Comparison of ENCODE assay signal across 21 cellular contexts in genomic region chr4:6943870-6944195, GRCh38. TPM values are rescaled to one million over a fixed set of nuclear protein-coding genes. Genes with fewer than 3 reads are reported as not detected.
A peak's percentile ranks its signal among the peaks of the same experiment; 100 is the strongest.
DNase-seq lines count a peak whose midpoint lies in the region; ATAC-seq and TF ChIP-seq lines count a peak whose summit lies in the region.
"Had no signal": no experiment of that assay in that cellular context is flagged by ENCODE, and none has a peak within 500 bp of the region (broad histone marks: within the 10 kb centered on the region; RNA-seq: fewer than 3 reads in every experiment).

No MANE protein-coding gene starts in this region.

- no peak for TF ChIP-seq CTCF in Calu3 (IDR thresholded peaks at IDR 0.05; ENCODE audit: unreplicated experiment)
- no peak for TF ChIP-seq CTCF in colonic mucosa (IDR thresholded peaks at IDR 0.05)
- no peak for TF ChIP-seq CTCF in neutrophil (IDR thresholded peaks at IDR 0.05)

- DNase-seq in Calu3, result no peak
- DNase-seq in colonic mucosa, result no peak
- no peak for DNase-seq in NCI-H2171 treated with DMSO at 0.1 percent for 48 hours (lab: John Stamatoyannopoulos, UW)
- DNase-seq in kidney tubule cell (ENCODE audit: low spot score), result no peak
- DNase-seq: activated CD4-positive, alpha-beta memory T cell treated with anti-CD3 and anti-CD28 coated beads, Interleukin-2, amount 10 ng/mL, durations not matched to agents 7 days and 5 days; AML-193; DMS79 treated with DMSO at 0.1 percent for 48 hours; effector CD8-positive, alpha-beta T cell; hypothalamus; left lung; NCI-H1092 treated with DMSO at 0.1 percent for 48 hours; NK-92 treated with Interleukin-12 subunit alpha and Interleukin-12 subunit beta, amount 100 ng/mL, for 24 hours; retina; SHP77; stimulated activated CD8-positive, alpha-beta memory T cell treated with anti-CD3 and anti-CD28 coated beads, Interleukin-4, amount 100 ng/mL, for 48 hours; upper lobe of right lung had no signal

- H3K27ac ChIP-seq in BLaER1 treated with 17β-estradiol and CSF1 and Interleukin-3, amounts not matched to agents 10 nM and 100 nM, result peak overlapping the region; percentile 96 to 100 (median 99)
- H3K27ac ChIP-seq in colonic mucosa (peak overlapping the region; percentile 89), neutrophil (peak overlapping the region; percentile 98)

- H3K27me3 Mint-ChIP-seq in Calu3 (ENCODE audit: unreplicated experiment), result no peaks in the 10 kb centered on the region
- H3K27me3 Mint-ChIP-seq: activated CD4-positive, alpha-beta memory T cell treated with anti-CD3 and anti-CD28 coated beads, Interleukin-2, amount 10 ng/mL, durations not matched to agents 7 days and 5 days had no signal

- peaks cover 0 to 32% (median 12%) of the 10 kb centered on the region in 11 experiments; a peak in 13 of 22 replicates for H4K20me1 ChIP-seq in BLaER1 treated with 17β-estradiol and CSF1 and Interleukin-3, amounts not matched to agents 10 nM and 100 nM

- peak overlapping the region; percentile 85 for H3K27ac Mint-ChIP-seq in Calu3 (ENCODE audit: unreplicated experiment)

- intact Hi-C loops in Calu3 (cut with micrococcal nuclease; ENCODE audit: unreplicated experiment), result no loop called here
- intact Hi-C loops in colonic mucosa (cut with DNase I), result no loop called here

- H3K36me3 Mint-ChIP-seq in Calu3 (ENCODE audit: insufficient read depth, unreplicated experiment), result peaks cover 8% of the 10 kb centered on the region

- ATAC-seq in HG03097 (IDR thresholded peaks at IDR 0.05; ENCODE audit: low FRiP score, unreplicated experiment), result no peak
- ATAC-seq in HG03469 (IDR thresholded peaks at IDR 0.05; ENCODE audit: unreplicated experiment), result no peak
- ATAC-seq: left lung, upper lobe of right lung had no signal

- no peaks in the 10 kb centered on the region; a peak in 1 of 22 replicates for H3K9me3 ChIP-seq in BLaER1 treated with 17β-estradiol and CSF1 and Interleukin-3, amounts not matched to agents 10 nM and 100 nM (replicated peaks in 1 of 11)
- H3K9me3 ChIP-seq in colonic mucosa (no peaks in the 10 kb centered on the region), neutrophil (no peaks in the 10 kb centered on the region)
- H3K9me3 ChIP-seq: breast epithelium, left lung, upper lobe of right lung had no signal

- no TSS peak for BruUV-seq in Calu3 (replicated peaks; lab: Mats Ljungman, UMichigan)

- peak overlapping the region; percentile 55 for H3K4me3 Mint-ChIP-seq in Calu3 (ENCODE audit: low read depth, unreplicated experiment)
- H3K4me3 Mint-ChIP-seq: activated CD4-positive, alpha-beta memory T cell treated with anti-CD3 and anti-CD28 coated beads, Interleukin-2, amount 10 ng/mL, durations not matched to agents 7 days and 5 days had no signal

- CTCF ChIA-PET in Calu3 (lab: Charles Lee), result interaction anchor here (1.7 kb wide), 1 partner anchor 30 kb away, joined by 5 read pairs; no protein-coding TSS in a partner anchor

- H3K36me3 ChIP-seq in BLaER1 treated with 17β-estradiol and CSF1 and Interleukin-3, amounts not matched to agents 10 nM and 100 nM, result peaks cover 25 to 60% (median 49%) of the 10 kb centered on the region in 11 experiments; a peak in 20 of 22 replicates
- H3K36me3 ChIP-seq in colonic mucosa (no peaks in the 10 kb centered on the region), neutrophil (peaks cover 17% of the 10 kb centered on the region)
- H3K36me3 ChIP-seq: breast epithelium, upper lobe of right lung had no signal

- peak overlapping the region; percentile 87 to 99 (median 96) for H3K4me2 ChIP-seq in BLaER1 treated with 17β-estradiol and CSF1 and Interleukin-3, amounts not matched to agents 10 nM and 100 nM

- peaks cover 77 to 96% (median 87%) of the 10 kb centered on the region in 10 experiments for H3K4me1 ChIP-seq in BLaER1 treated with 17β-estradiol and CSF1 and Interleukin-3, amounts not matched to agents 10 nM and 100 nM
- H3K4me1 ChIP-seq in colonic mucosa (peaks cover 12% of the 10 kb centered on the region), neutrophil (ENCODE audit: control insufficient read depth in 1 of 2, insufficient read depth in 1 of 2, low read depth in 1 of 2, low read length in 1 of 2) (peaks cover 58 to 65% of the 10 kb centered on the region in 2 experiments)

- H3K4me1 Mint-ChIP-seq in Calu3 (ENCODE audit: low read depth, unreplicated experiment), result peaks cover 50% of the 10 kb centered on the region

- peak overlapping the region; percentile 37 to 69 (median 55) for H3K4me3 ChIP-seq in BLaER1 treated with 17β-estradiol and CSF1 and Interleukin-3, amounts not matched to agents 10 nM and 100 nM
- H3K4me3 ChIP-seq in colonic mucosa (no peak overlapping the region), neutrophil (ENCODE audit: low read depth in 1 of 2, low read length in 1 of 2) (peak overlapping the region; percentile 54 to 55)
- H3K4me3 ChIP-seq: breast epithelium, left lung, upper lobe of right lung had no signal

- no peaks in the 10 kb centered on the region for H3K9me3 Mint-ChIP-seq in Calu3 (ENCODE audit: low read depth, unreplicated experiment)
- H3K9me3 Mint-ChIP-seq: activated CD4-positive, alpha-beta memory T cell treated with anti-CD3 and anti-CD28 coated beads, Interleukin-2, amount 10 ng/mL, durations not matched to agents 7 days and 5 days had no signal

- no peaks in the 10 kb centered on the region for H3K27me3 ChIP-seq in BLaER1 treated with 17β-estradiol and CSF1 and Interleukin-3, amounts not matched to agents 10 nM and 100 nM
- H3K27me3 ChIP-seq in colonic mucosa (no peaks in the 10 kb centered on the region), neutrophil (no peaks in the 10 kb centered on the region)
- H3K27me3 ChIP-seq: breast epithelium, left lung, upper lobe of right lung had no signal

- H3K9ac ChIP-seq in BLaER1 treated with 17β-estradiol and CSF1 and Interleukin-3, amounts not matched to agents 10 nM and 100 nM, result peak overlapping the region; percentile 89 to 99 (median 94)
- H3K9ac ChIP-seq in colonic mucosa (ENCODE audit: low read depth in 2 of 2, low read length in 2 of 2), result peak overlapping the region in 1 of 2 donors; percentile 75

RNA-seq across cellular contexts. Expression of gene TBC1D14, which starts 34.2 kb away (rescaled TPM):
- 26.1 and 26.4 TPM in 2 replicates for total RNA-seq in Calu3 (2022)
- total RNA-seq in colonic mucosa, result 10 to 100 TPM; 43.2 to 46.6 TPM
